ENCODE assay signal across 1 cellular context in the genomic region with DNA sequence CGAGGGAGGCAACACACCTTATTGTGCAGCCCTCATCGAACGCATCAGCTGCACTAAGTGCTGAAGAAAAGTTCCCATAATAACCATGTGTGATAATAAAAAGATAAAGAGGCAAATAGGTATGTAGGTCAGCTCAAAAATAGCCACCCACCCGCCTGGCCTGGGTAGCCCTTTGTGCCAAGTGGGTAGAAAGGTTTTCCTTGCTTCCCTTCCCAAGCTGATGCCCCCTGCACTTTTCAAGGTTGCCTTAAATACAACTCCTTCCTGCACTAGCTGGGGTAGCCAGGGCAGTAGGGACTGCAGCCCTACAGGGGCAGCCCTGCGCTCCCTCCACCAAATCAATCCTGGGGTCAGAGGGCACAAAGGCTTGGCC.
TF ChIP-seq lines count a peak whose summit lies in the region.

No MANE protein-coding gene starts in this region.

TF ChIP-seq in H1, 55 proteins besides CTCF, POLR2A, EP300 and RAD21:
- no peak for TF ChIP-seq BCL11A (IDR thresholded peaks at IDR 0.05; ENCODE audit: low read depth in 2 of 2, low read length in 2 of 2)
- no peak for TF ChIP-seq HDAC6 (IDR thresholded peaks at IDR 0.05; ENCODE audit: low read depth, low read length)
- no peak for TF ChIP-seq JUN (IDR thresholded peaks at IDR 0.05; ENCODE audit: low read depth, low read length)
- TF ChIP-seq KDM1A (IDR thresholded peaks at IDR 0.05; ENCODE audit: borderline replicate concordance, low read length), result no peak
- no peak for TF ChIP-seq BRCA1 (IDR thresholded peaks at IDR 0.05; ENCODE audit: low read depth, low read length)
- no peak for TF ChIP-seq YY1 (IDR thresholded peaks at IDR 0.05; ENCODE audit: low read depth, low read length)
- no peak for TF ChIP-seq CHD7 (IDR thresholded peaks at IDR 0.05; ENCODE audit: insufficient replicate concordance, low read length)
- no peak for TF ChIP-seq ASH2L (IDR thresholded peaks at IDR 0.05; ENCODE audit: low read length)
- TF ChIP-seq SIX5 (IDR thresholded peaks at IDR 0.05; ENCODE audit: low read depth, low read length), result no peak
- no peak for TF ChIP-seq HDAC2 (IDR thresholded peaks at IDR 0.05; ENCODE audit: borderline replicate concordance in 1 of 2, low read depth in 2 of 2, low read length in 2 of 2)
- TF ChIP-seq TCF12 (IDR thresholded peaks at IDR 0.05; ENCODE audit: low read depth, low read length), result no peak
- TF ChIP-seq RNF2 (IDR thresholded peaks at IDR 0.05; ENCODE audit: borderline replicate concordance, low read depth, low read length, missing control alignments, poor library complexity, severe bottlenecking), result no peak
- TF ChIP-seq CEBPB (IDR thresholded peaks at IDR 0.05; ENCODE audit: low read depth, low read length), result no peak
